In genomic region chr6:122947355-122947754, GRCh38 we compare ENCODE assay signal across 10 cellular contexts. TPM values are rescaled to one million over a fixed set of nuclear protein-coding genes. Genes with fewer than 3 reads are reported as not detected.
DNase-seq lines count a peak whose midpoint lies in the region; ATAC-seq, FAIRE-seq and TF ChIP-seq lines count a peak whose summit lies in the region.
"Had no signal": no experiment of that assay in that cellular context is flagged by ENCODE, and none has a peak within 500 bp of the region (broad histone marks: within the 10 kb centered on the region; RNA-seq: fewer than 3 reads in every experiment).

No MANE protein-coding gene starts in this region.

- no peak overlapping the region for H3K27ac ChIP-seq in VCaP
- H3K27ac ChIP-seq: thoracic aorta had no signal

- H3K4me3 Mint-ChIP-seq in T-helper 2 cell treated with Interferon-gamma antibody and Interleukin-4, amounts not matched to agents 5 μg/mL and 100 μg/mL, for 36 hours = no peak overlapping the region
- H3K4me3 Mint-ChIP-seq: activated T-cell treated with anti-CD3 and anti-CD28 coated beads, Interleukin-2, amount 50 U/mL, for 24 hours had no signal

- no peak overlapping the region for H3K27ac Mint-ChIP-seq in T-helper 2 cell treated with Interferon-gamma antibody and Interleukin-4, amounts not matched to agents 5 μg/mL and 100 μg/mL, for 36 hours
- H3K27ac Mint-ChIP-seq: activated T-cell treated with anti-CD3 and anti-CD28 coated beads, Interleukin-2, amount 50 U/mL, for 24 hours had no signal

- no peaks in the 10 kb centered on the region for H3K27me3 Mint-ChIP-seq in T-helper 2 cell treated with Interferon-gamma antibody and Interleukin-4, amounts not matched to agents 5 μg/mL and 100 μg/mL, for 36 hours (ENCODE audit: low read depth)
- H3K27me3 Mint-ChIP-seq: activated T-cell treated with anti-CD3 and anti-CD28 coated beads, Interleukin-2, amount 50 U/mL, for 24 hours had no signal

- ATAC-seq in left lobe of liver = peak; percentile 37
- ATAC-seq in HG02759 (IDR thresholded peaks at IDR 0.05; ENCODE audit: unreplicated experiment) = no peak
- ATAC-seq in GM19328 (IDR thresholded peaks at IDR 0.05; ENCODE audit: unreplicated experiment) = no peak

- FAIRE-seq in D721Med (lab: Jason Lieb, UNC) = peak; percentile 29

- TF ChIP-seq CTCF in D721Med (IDR thresholded peaks at IDR 0.05; ENCODE audit: insufficient read depth, missing control alignments) (peak; percentile 25), VCaP (conservative IDR thresholded peaks at IDR 0.05) (peak; percentile 48)

- POLR2A ChIA-PET in HEK293T (lab: Yijun Ruan, JAX) = no interaction called here

- no peaks in the 10 kb centered on the region for H3K36me3 Mint-ChIP-seq in T-helper 2 cell treated with Interferon-gamma antibody and Interleukin-4, amounts not matched to agents 5 μg/mL and 100 μg/mL, for 36 hours (ENCODE audit: low read depth)

- peaks cover 3% of the 10 kb centered on the region for H3K9me3 Mint-ChIP-seq in T-helper 2 cell treated with Interferon-gamma antibody and Interleukin-4, amounts not matched to agents 5 μg/mL and 100 μg/mL, for 36 hours

- CTCF ChIA-PET in HEK293T (lab: Yijun Ruan, JAX) = interaction anchor here (0.6 to 1.0 kb wide), 7 partner anchors 9 to 1510 kb away, joined by 3 to 4 read pairs (median 3); no protein-coding TSS in a partner anchor

- DNase-seq in D721Med (ENCODE audit: insufficient read length, low spot score) (peak; percentile 29), HEK293T (ENCODE audit: extremely low spot score) (peak; percentile 58), left lobe of liver (ENCODE audit: low spot score) (no peak), activated gamma-delta T cell treated with Interleukin-2 at 50 U/mL for 16 hours (no peak)
- DNase-seq in T-helper 2 cell treated with Interferon-gamma antibody and Interleukin-4, amounts not matched to agents 5 μg/mL and 100 μg/mL, for 36 hours (ENCODE audit: low spot score) = no peak
- DNase-seq: activated T-cell treated with anti-CD3 and anti-CD28 coated beads, Interleukin-2, amount 50 U/mL, for 24 hours had no signal

- H3K4me1 Mint-ChIP-seq in T-helper 2 cell treated with Interferon-gamma antibody and Interleukin-4, amounts not matched to agents 5 μg/mL and 100 μg/mL, for 36 hours (ENCODE audit: low read depth) = no peaks in the 10 kb centered on the region

TF ChIP-seq in HEK293T, 16 proteins besides CTCF, POLR2A, EP300 and RAD21:
- TF ChIP-seq ELF4 (IDR thresholded peaks at IDR 0.05) (no peak), FOXK2 (IDR thresholded peaks at IDR 0.05) (no peak), ARNT (IDR thresholded peaks at IDR 0.05) (no peak), SP1 (IDR thresholded peaks at IDR 0.05) (no peak), NFRKB (IDR thresholded peaks at IDR 0.05) (no peak), ZNF384 (IDR thresholded peaks at IDR 0.05) (no peak), FOXM1 (IDR thresholded peaks at IDR 0.05; ENCODE audit: borderline replicate concordance) (no peak), PKNOX1 (IDR thresholded peaks at IDR 0.05) (no peak)

RNA-seq across cellular contexts. Expression of gene CLVS2, which starts 48.7 kb away (rescaled TPM):
- not detected for total RNA-seq in left lobe of liver

Comparison
In these comparisons a context has a peak if more than half of its experiments do, and no peak if none do; other contexts are left out.
1. DNase-seq: peak in D721Med (single experiment) and HEK293T (single experiment); none in left lobe of liver (single experiment), T-helper 2 cell treated with Interferon-gamma antibody and Interleukin-4, amounts not matched to agents 5 μg/mL and 100 μg/mL, for 36 hours (single experiment) and activated gamma-delta T cell treated with Interleukin-2 at 50 U/mL for 16 hours (single experiment).